ENCODE assay signal across 1 cellular context in the genomic region with DNA sequence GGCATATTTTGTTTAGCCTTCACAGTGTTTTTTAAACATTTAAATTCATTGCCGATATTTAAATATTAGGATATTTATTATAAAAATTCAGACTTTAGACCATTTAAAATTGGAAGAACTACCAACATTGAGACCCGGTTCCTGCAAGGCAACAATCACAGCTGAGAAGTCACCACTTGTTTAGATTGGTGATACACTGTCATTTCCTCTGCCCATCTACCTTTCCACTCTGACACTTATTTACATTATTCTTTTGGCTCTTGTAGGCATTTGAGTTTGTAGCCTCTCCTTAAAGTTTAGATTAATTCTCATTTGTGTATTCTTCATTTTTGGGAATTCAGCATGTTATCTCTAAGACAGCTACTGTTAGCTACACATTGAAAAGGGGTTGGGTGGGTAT.
TF ChIP-seq lines count a peak whose summit lies in the region.

No MANE protein-coding gene starts in this region.

TF ChIP-seq in GM12878, 131 proteins besides CTCF, POLR2A, EP300 and RAD21:
- TF ChIP-seq SUZ12 (IDR thresholded peaks at IDR 0.05; ENCODE audit: unreplicated experiment) (no peak), KAT2A (conservative IDR thresholded peaks at IDR 0.05; ENCODE audit: control insufficient read depth, low read depth, low read length) (no peak), MEF2B (IDR thresholded peaks at IDR 0.05; ENCODE audit: partially characterized antibody, poor library complexity, severe bottlenecking) (no peak), RCOR1 (conservative IDR thresholded peaks at IDR 0.05; ENCODE audit: low read depth, low read length) (no peak), CBX3 (IDR thresholded peaks at IDR 0.05; ENCODE audit: borderline replicate concordance, low read depth) (no peak), BHLHE40 (IDR thresholded peaks at IDR 0.05; ENCODE audit: borderline replicate concordance in 1 of 2, low read depth in 2 of 2, low read length in 1 of 2) (no peak)
- TF ChIP-seq, protein P1, sequence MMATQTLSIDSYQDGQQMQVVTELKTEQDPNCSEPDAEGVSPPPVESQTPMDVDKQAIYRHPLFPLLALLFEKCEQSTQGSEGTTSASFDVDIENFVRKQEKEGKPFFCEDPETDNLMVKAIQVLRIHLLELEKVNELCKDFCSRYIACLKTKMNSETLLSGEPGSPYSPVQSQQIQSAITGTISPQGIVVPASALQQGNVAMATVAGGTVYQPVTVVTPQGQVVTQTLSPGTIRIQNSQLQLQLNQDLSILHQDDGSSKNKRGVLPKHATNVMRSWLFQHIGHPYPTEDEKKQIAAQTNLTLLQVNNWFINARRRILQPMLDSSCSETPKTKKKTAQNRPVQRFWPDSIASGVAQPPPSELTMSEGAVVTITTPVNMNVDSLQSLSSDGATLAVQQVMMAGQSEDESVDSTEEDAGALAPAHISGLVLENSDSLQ (IDR thresholded peaks at IDR 0.05), result no peak
- TF ChIP-seq, protein P2, sequence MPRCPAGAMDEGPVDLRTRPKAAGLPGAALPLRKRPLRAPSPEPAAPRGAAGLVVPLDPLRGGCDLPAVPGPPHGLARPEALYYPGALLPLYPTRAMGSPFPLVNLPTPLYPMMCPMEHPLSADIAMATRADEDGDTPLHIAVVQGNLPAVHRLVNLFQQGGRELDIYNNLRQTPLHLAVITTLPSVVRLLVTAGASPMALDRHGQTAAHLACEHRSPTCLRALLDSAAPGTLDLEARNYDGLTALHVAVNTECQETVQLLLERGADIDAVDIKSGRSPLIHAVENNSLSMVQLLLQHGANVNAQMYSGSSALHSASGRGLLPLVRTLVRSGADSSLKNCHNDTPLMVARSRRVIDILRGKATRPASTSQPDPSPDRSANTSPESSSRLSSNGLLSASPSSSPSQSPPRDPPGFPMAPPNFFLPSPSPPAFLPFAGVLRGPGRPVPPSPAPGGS (IDR thresholded peaks at IDR 0.05; ENCODE audit: borderline replicate concordance, insufficient read depth, low read depth, low read length, poor library complexity, severe bottlenecking), result no peak
